24 cellular contexts compared by ENCODE assay signal in genomic region chr2:7577769-7578168, GRCh38.
"Had no signal": no experiment of that assay in that cellular context is flagged by ENCODE, and none has a peak within 500 bp of the region (broad histone marks: within the 10 kb centered on the region; RNA-seq: fewer than 3 reads in every experiment).

No MANE protein-coding gene starts in this region.

- ATAC-seq: activated naive CD8-positive, alpha-beta T cell treated with anti-CD3 and anti-CD28 coated beads, Interleukin-2, amount 50 U/mL, for 24 hours; activated T-cell treated with anti-CD3 and anti-CD28 coated beads, Interleukin-2, amount 50 U/mL, for 4 hours; activated T-helper 17 cell treated with anti-CD3 and anti-CD28 coated beads, Interleukin-2, amount 50 U/mL, for 72 hours; body of pancreas; gastroesophageal sphincter; heart right ventricle had no signal

- H3K27ac Mint-ChIP-seq: activated CD4-positive, alpha-beta memory T cell treated with anti-CD3 and anti-CD28 coated beads for 36 hours; activated naive CD4-positive, alpha-beta T cell treated with anti-CD3 and anti-CD28 coated beads for 36 hours; activated naive CD4-positive, alpha-beta T cell treated with anti-CD3 and anti-CD28 coated beads, Interleukin-2, amount 50 U/mL, for 24 hours; activated naive CD8-positive, alpha-beta T cell treated with anti-CD3 and anti-CD28 coated beads for 36 hours; activated naive CD8-positive, alpha-beta T cell treated with anti-CD3 and anti-CD28 coated beads, Interleukin-2, amount 50 U/mL, for 24 hours; activated T-helper 17 cell treated with anti-CD3 and anti-CD28 coated beads, Interleukin-2, amount 50 U/mL, for 72 hours had no signal

- H3K4me3 Mint-ChIP-seq: activated CD4-positive, alpha-beta memory T cell treated with anti-CD3 and anti-CD28 coated beads for 36 hours; activated naive CD4-positive, alpha-beta T cell treated with anti-CD3 and anti-CD28 coated beads for 36 hours; activated naive CD4-positive, alpha-beta T cell treated with anti-CD3 and anti-CD28 coated beads, Interleukin-2, amount 50 U/mL, for 24 hours; activated naive CD8-positive, alpha-beta T cell treated with anti-CD3 and anti-CD28 coated beads for 36 hours; activated naive CD8-positive, alpha-beta T cell treated with anti-CD3 and anti-CD28 coated beads, Interleukin-2, amount 50 U/mL, for 24 hours; activated T-cell treated with anti-CD3 and anti-CD28 coated beads, Interleukin-2, amount 50 U/mL, for 4 hours; activated T-helper 17 cell treated with anti-CD3 and anti-CD28 coated beads, Interleukin-2, amount 50 U/mL, for 72 hours had no signal

- DNase-seq: activated CD4-positive, alpha-beta memory T cell treated with anti-CD3 and anti-CD28 coated beads for 36 hours; activated CD4-positive, alpha-beta T cell treated with anti-CD3 and anti-CD28 coated beads for 48 hours; activated CD8-positive, alpha-beta memory T cell treated with anti-CD3 and anti-CD28 coated beads for 24 hours; activated effector memory CD4-positive, alpha-beta T cell treated with anti-CD3 and anti-CD28 coated beads, Interleukin-2, amount 50 U/mL, for 16 hours; activated naive CD4-positive, alpha-beta T cell treated with anti-CD3 and anti-CD28 coated beads for 36 hours; activated naive CD8-positive, alpha-beta T cell treated with anti-CD3 and anti-CD28 coated beads for 36 hours; activated naive CD8-positive, alpha-beta T cell treated with anti-CD3 and anti-CD28 coated beads, Interleukin-2, amount 50 U/mL, for 24 hours; activated T-cell treated with anti-CD3 and anti-CD28 coated beads, Interleukin-2, amount 50 U/mL, for 4 hours; adrenal gland; amygdala; aorta; body of pancreas; caudate nucleus; cortex of kidney; effector CD8-positive, alpha-beta T cell; esophagus squamous epithelium; foreskin melanocyte; heart right ventricle; T-helper 2 cell had no signal

- H3K27me3 Mint-ChIP-seq: activated CD4-positive, alpha-beta memory T cell treated with anti-CD3 and anti-CD28 coated beads for 36 hours; activated naive CD4-positive, alpha-beta T cell treated with anti-CD3 and anti-CD28 coated beads, Interleukin-2, amount 50 U/mL, for 24 hours; activated naive CD8-positive, alpha-beta T cell treated with anti-CD3 and anti-CD28 coated beads for 36 hours; activated naive CD8-positive, alpha-beta T cell treated with anti-CD3 and anti-CD28 coated beads, Interleukin-2, amount 50 U/mL, for 24 hours had no signal

- H3K36me3 ChIP-seq: adrenal gland, esophagus squamous epithelium, gastroesophageal sphincter, heart right ventricle had no signal

- H3K4me1 ChIP-seq: adrenal gland, body of pancreas, esophagus squamous epithelium, gastroesophageal sphincter, heart right ventricle had no signal

- H3K9me3 ChIP-seq: body of pancreas had no signal

- H3K27ac ChIP-seq: adrenal gland, body of pancreas, epithelial cell of prostate, esophagus squamous epithelium, gastroesophageal sphincter, heart right ventricle, hepatocyte had no signal

- H3K4me1 Mint-ChIP-seq: activated T-helper 17 cell treated with anti-CD3 and anti-CD28 coated beads, Interleukin-2, amount 50 U/mL, for 72 hours had no signal

- H3K4me3 ChIP-seq: adrenal gland, body of pancreas, esophagus squamous epithelium, gastroesophageal sphincter, heart right ventricle, hepatocyte had no signal
